In the genomic region with DNA sequence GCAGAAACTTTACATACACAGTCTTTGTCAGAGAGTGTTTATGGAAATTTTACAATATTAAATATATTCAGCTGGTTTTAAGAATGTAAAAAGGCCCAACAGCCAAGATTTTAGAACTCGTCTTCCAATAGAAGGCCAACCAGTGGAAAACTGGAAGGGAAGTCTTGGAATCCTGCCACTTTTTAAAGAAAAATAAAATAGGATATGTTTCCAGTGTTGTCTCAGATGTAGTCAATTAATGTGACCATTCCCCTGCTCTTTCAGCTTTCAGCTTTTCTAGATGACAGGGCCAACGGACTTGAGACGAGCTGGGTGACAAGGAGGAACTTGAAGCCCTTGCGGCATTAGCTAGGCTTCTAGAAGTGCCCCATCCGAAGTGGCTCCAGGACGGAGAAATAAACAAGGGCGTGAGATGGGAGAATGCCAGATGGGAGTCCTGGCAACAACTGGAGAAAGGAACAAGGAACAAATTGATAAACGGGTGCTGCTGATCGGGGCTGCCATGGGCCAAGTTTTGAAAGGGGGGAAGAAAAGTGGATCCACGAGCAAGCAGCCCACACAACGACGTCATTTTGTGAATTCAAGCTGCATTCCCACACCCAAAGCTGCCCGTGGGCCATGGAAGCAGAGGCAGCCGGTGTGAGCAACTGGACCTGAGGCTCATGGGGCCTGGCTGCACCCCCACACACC, we compare ENCODE assay signal across 11 cellular contexts. TPM values are rescaled to one million over a fixed set of nuclear protein-coding genes. Genes with fewer than 3 reads are reported as not detected.
DNase-seq lines count a peak whose midpoint lies in the region; ATAC-seq and TF ChIP-seq lines count a peak whose summit lies in the region.
"Had no signal": no experiment of that assay in that cellular context is flagged by ENCODE, and none has a peak within 500 bp of the region (broad histone marks: within the 10 kb centered on the region; RNA-seq: fewer than 3 reads in every experiment).

No MANE protein-coding gene starts in this region.

- H3K4me3 Mint-ChIP-seq in dendritic cell treated with granulocyte-macrophage colony-stimulating factor and Interleukin-4, amounts not matched to agents 40 ng/mL and 50 ng/mL, for 4 days: no peak overlapping the region
- H3K4me3 Mint-ChIP-seq in immature natural killer cell: peak overlapping the region in 2 of 5 donors; percentile 15 to 36
- H3K4me3 Mint-ChIP-seq in activated T-helper 1 cell treated with anti-CD3 and anti-CD28 coated beads, Interleukin-12 subunit alpha, Interleukin-12 subunit beta, Interleukin-2, Interleukin-4 antibody, amounts not matched to agents 30 ng/mL and 10 ng/mL and 1 ng/mL, durations not matched to agents 14 hours and 24 hours and 36 hours: no peak overlapping the region
- H3K4me3 Mint-ChIP-seq: CD4-positive, CD25-positive, alpha-beta regulatory T cell had no signal

- ATAC-seq in sciatic nerve (peak; percentile 43), left lobe of liver (no peak), HG02870 (IDR thresholded peaks at IDR 0.05; ENCODE audit: unreplicated experiment) (no peak)

- H3K27me3 Mint-ChIP-seq in dendritic cell treated with granulocyte-macrophage colony-stimulating factor and Interleukin-4, amounts not matched to agents 40 ng/mL and 50 ng/mL, for 4 days: no peaks in the 10 kb centered on the region
- H3K27me3 Mint-ChIP-seq in immature natural killer cell (ENCODE audit: low read depth in 3 of 3): peaks cover 0 to 3% (median 1%) of the 10 kb centered on the region in 3 donors
- no peaks in the 10 kb centered on the region for H3K27me3 Mint-ChIP-seq in activated T-helper 1 cell treated with anti-CD3 and anti-CD28 coated beads, Interleukin-12 subunit alpha, Interleukin-12 subunit beta, Interleukin-2, Interleukin-4 antibody, amounts not matched to agents 30 ng/mL and 10 ng/mL and 1 ng/mL, durations not matched to agents 14 hours and 24 hours and 36 hours (ENCODE audit: insufficient read depth)

- peak overlapping the region; percentile 62 for H3K27ac ChIP-seq in C4-2B

- no peaks in the 10 kb centered on the region for H3K9me3 Mint-ChIP-seq in dendritic cell treated with granulocyte-macrophage colony-stimulating factor and Interleukin-4, amounts not matched to agents 40 ng/mL and 50 ng/mL, for 4 days
- H3K9me3 Mint-ChIP-seq in immature natural killer cell: no peaks in the 10 kb centered on the region
- no peaks in the 10 kb centered on the region for H3K9me3 Mint-ChIP-seq in activated T-helper 1 cell treated with anti-CD3 and anti-CD28 coated beads, Interleukin-12 subunit alpha, Interleukin-12 subunit beta, Interleukin-2, Interleukin-4 antibody, amounts not matched to agents 30 ng/mL and 10 ng/mL and 1 ng/mL, durations not matched to agents 14 hours and 24 hours and 36 hours

- H3K27ac Mint-ChIP-seq in dendritic cell treated with granulocyte-macrophage colony-stimulating factor and Interleukin-4, amounts not matched to agents 40 ng/mL and 50 ng/mL, for 4 days: peak overlapping the region; percentile 4
- peak overlapping the region; percentile 18 to 91 (median 76) for H3K27ac Mint-ChIP-seq in immature natural killer cell
- no peak overlapping the region for H3K27ac Mint-ChIP-seq in activated T-helper 1 cell treated with anti-CD3 and anti-CD28 coated beads, Interleukin-12 subunit alpha, Interleukin-12 subunit beta, Interleukin-2, Interleukin-4 antibody, amounts not matched to agents 30 ng/mL and 10 ng/mL and 1 ng/mL, durations not matched to agents 14 hours and 24 hours and 36 hours
- H3K27ac Mint-ChIP-seq: CD4-positive, CD25-positive, alpha-beta regulatory T cell had no signal

- intact Hi-C loops in dendritic cell treated with granulocyte-macrophage colony-stimulating factor and Interleukin-4, amounts not matched to agents 40 ng/mL and 50 ng/mL, for 4 days (cut with micrococcal nuclease): no loop called here
- intact Hi-C loops in sciatic nerve (cut with DNase I): no loop called here
- intact Hi-C loops in activated T-helper 1 cell treated with anti-CD3 and anti-CD28 coated beads, Interleukin-12 subunit alpha, Interleukin-12 subunit beta, Interleukin-2, Interleukin-4 antibody, amounts not matched to agents 30 ng/mL and 10 ng/mL and 1 ng/mL, durations not matched to agents 14 hours and 24 hours and 36 hours (cut with micrococcal nuclease): no loop called here

- no peak for TF ChIP-seq CTCF in C4-2B (conservative IDR thresholded peaks at IDR 0.05)

- H3K4me1 Mint-ChIP-seq in dendritic cell treated with granulocyte-macrophage colony-stimulating factor and Interleukin-4, amounts not matched to agents 40 ng/mL and 50 ng/mL, for 4 days (ENCODE audit: low read depth): peaks cover 46% of the 10 kb centered on the region
- peaks cover 93 to 96% of the 10 kb centered on the region in 2 donors for H3K4me1 Mint-ChIP-seq in immature natural killer cell
- no peaks in the 10 kb centered on the region for H3K4me1 Mint-ChIP-seq in activated T-helper 1 cell treated with anti-CD3 and anti-CD28 coated beads, Interleukin-12 subunit alpha, Interleukin-12 subunit beta, Interleukin-2, Interleukin-4 antibody, amounts not matched to agents 30 ng/mL and 10 ng/mL and 1 ng/mL, durations not matched to agents 14 hours and 24 hours and 36 hours (ENCODE audit: low read depth)
- H3K4me1 Mint-ChIP-seq: CD4-positive, CD25-positive, alpha-beta regulatory T cell had no signal

- DNase-seq in immature natural killer cell (no peak), sciatic nerve (ENCODE audit: low spot score) (peak; percentile 63), CD1c-positive myeloid dendritic cell (ENCODE audit: extremely low spot score) (no peak), left lobe of liver (ENCODE audit: low spot score) (no peak)
- DNase-seq in activated T-helper 1 cell treated with anti-CD3 and anti-CD28 coated beads, Interleukin-12 subunit alpha, Interleukin-12 subunit beta, Interleukin-2, Interleukin-4 antibody, amounts not matched to agents 30 ng/mL and 10 ng/mL and 1 ng/mL, durations not matched to agents 14 hours and 24 hours and 36 hours (ENCODE audit: low spot score): no peak
- DNase-seq: CD4-positive, CD25-positive, alpha-beta regulatory T cell; NCI-H2171 treated with DMSO at 0.1 percent for 48 hours; stimulated activated CD4-positive, alpha-beta T cell treated with anti-CD3 and anti-CD28 coated beads, Interleukin-2, amount 100 ng/mL, for 48 hours had no signal

- H3K36me3 Mint-ChIP-seq in dendritic cell treated with granulocyte-macrophage colony-stimulating factor and Interleukin-4, amounts not matched to agents 40 ng/mL and 50 ng/mL, for 4 days (ENCODE audit: low read depth): peaks cover 43% of the 10 kb centered on the region
- H3K36me3 Mint-ChIP-seq in immature natural killer cell: peaks cover 0 to 4% (median 0%) of the 10 kb centered on the region in 3 donors
- no peaks in the 10 kb centered on the region for H3K36me3 Mint-ChIP-seq in activated T-helper 1 cell treated with anti-CD3 and anti-CD28 coated beads, Interleukin-12 subunit alpha, Interleukin-12 subunit beta, Interleukin-2, Interleukin-4 antibody, amounts not matched to agents 30 ng/mL and 10 ng/mL and 1 ng/mL, durations not matched to agents 14 hours and 24 hours and 36 hours (ENCODE audit: low read depth)
- H3K36me3 Mint-ChIP-seq: CD4-positive, CD25-positive, alpha-beta regulatory T cell had no signal

RNA-seq across cellular contexts. Expression of a gene that starts 42.3 kb away (rescaled TPM):
- polyA plus RNA-seq in immature natural killer cell: 100 to 1,000 TPM in 2 of 3 donors, 10 to 100 TPM in 1; 89.8 to 154 (median 131) TPM
- total RNA-seq in sciatic nerve (46.9 TPM), left lobe of liver (5.8 TPM)
- total RNA-seq in activated T-helper 1 cell treated with anti-CD3 and anti-CD28 coated beads, Interleukin-12 subunit alpha, Interleukin-12 subunit beta, Interleukin-2, Interleukin-4 antibody, amounts not matched to agents 30 ng/mL and 10 ng/mL and 1 ng/mL, durations not matched to agents 14 hours and 24 hours and 36 hours: 0.13 and 0.39 TPM in 2 replicates
